1 cellular context compared by ENCODE assay signal in the genomic region with DNA sequence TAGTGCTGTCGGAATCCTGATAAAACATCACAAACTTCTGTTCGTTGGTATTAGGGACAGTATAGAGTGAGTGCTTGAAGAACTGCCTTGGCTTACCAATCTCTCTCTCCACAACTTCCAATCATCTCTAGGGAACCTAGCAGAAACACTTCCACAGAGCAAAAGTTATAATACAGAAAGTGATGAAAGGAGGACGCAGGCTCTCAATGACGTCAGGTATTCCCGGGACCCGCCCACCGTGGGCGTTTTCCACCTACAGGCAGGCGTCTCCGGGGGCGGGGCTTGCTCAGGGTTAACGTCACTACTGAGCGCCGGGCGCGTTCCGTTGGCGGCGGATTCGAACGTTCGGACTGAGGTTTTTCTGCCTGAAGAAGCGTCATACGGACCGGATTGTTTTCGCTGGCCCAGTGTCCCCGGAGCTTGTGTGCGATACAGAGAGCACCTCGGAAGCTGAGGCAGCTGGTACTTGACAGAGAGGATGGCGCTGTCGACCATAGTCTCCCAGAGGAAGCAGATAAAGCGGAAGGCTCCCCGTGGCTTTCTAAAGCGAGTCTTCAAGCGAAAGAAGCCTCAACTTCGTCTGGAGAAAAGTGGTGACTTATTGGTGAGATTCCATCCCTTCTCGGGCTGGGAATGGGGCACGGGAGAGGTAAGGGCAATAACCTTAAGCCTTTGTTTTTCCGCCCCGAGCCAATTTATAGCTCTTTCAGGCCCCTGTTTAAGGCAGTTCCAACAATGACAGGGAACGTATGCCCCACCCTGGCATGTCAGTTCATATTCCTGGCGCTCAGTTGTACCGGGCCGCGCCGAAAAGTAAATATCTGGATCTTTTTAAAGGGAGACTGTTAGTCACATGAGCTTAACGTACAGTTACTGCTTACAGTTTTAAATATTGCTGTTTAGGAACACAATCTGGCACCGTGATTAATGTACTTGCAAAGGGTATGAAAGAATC.
TF ChIP-seq lines count a peak whose summit lies in the region.

TSS of gene CENPW (plus strand) at position 320 of the 955 bp plus-strand sequence. CDS start at position 479, 159 bp downstream.

TF ChIP-seq in GM12878, 131 proteins besides CTCF, POLR2A, EP300 and RAD21 (continued from another document and continues in another):
- TF ChIP-seq MYB (IDR thresholded peaks at IDR 0.05; ENCODE audit: borderline replicate concordance, low read depth, low read length) (0 out of 2 replicates have a peak, but pooled peaks have one; percentile 57), KDM1A (IDR thresholded peaks at IDR 0.05; ENCODE audit: borderline replicate concordance) (no peak), POU2F2 (IDR thresholded peaks at IDR 0.05; ENCODE audit: borderline replicate concordance, low read depth, low read length) (peak; percentile 59; the same call in 1 of the 3 replicates), ATF3 (IDR thresholded peaks at IDR 0.05; ENCODE audit: borderline replicate concordance, extremely low read depth, low read depth, low read length) (peak; percentile 82), YY1 (IDR thresholded peaks at IDR 0.05; ENCODE audit: low read depth, low read length) (peak; percentile 45), CBX3 (IDR thresholded peaks at IDR 0.05; ENCODE audit: borderline replicate concordance, low read depth) (no peak), PAX5 (IDR thresholded peaks at IDR 0.05; ENCODE audit: borderline replicate concordance, low read depth, low read length) (peak; percentile 49; the same call in 1 of the 2 replicates), NRF1 (conservative IDR thresholded peaks at IDR 0.05; ENCODE audit: low read depth, low read length) (no peak), ZNF384 (IDR thresholded peaks at IDR 0.05; ENCODE audit: borderline replicate concordance, low read depth, low read length) (no peak), CBFB (IDR thresholded peaks at IDR 0.05; ENCODE audit: low read depth) (no peak), STAT3 (IDR thresholded peaks at IDR 0.05; ENCODE audit: low read depth, low read length) (no peak), BCL11A (IDR thresholded peaks at IDR 0.05; ENCODE audit: low read depth, low read length) (no peak), POLR2AphosphoS5 (IDR thresholded peaks at IDR 0.05; ENCODE audit: low read length) (peak; percentile 60; the same call in 1 of the 2 replicates), PBX3 (IDR thresholded peaks at IDR 0.05; ENCODE audit: insufficient replicate concordance, low read depth, low read length) (no peak), SMC3 (IDR thresholded peaks at IDR 0.05; ENCODE audit: borderline replicate concordance, low read length) (no peak), SP1 (IDR thresholded peaks at IDR 0.05; ENCODE audit: low read depth, low read length) (peak; percentile 77), PAX8 (IDR thresholded peaks at IDR 0.05) (no peak), TCF3 (IDR thresholded peaks at IDR 0.05; ENCODE audit: borderline replicate concordance, insufficient read depth, low read depth, low read length) (no peak)
- TF ChIP-seq, protein P1, sequence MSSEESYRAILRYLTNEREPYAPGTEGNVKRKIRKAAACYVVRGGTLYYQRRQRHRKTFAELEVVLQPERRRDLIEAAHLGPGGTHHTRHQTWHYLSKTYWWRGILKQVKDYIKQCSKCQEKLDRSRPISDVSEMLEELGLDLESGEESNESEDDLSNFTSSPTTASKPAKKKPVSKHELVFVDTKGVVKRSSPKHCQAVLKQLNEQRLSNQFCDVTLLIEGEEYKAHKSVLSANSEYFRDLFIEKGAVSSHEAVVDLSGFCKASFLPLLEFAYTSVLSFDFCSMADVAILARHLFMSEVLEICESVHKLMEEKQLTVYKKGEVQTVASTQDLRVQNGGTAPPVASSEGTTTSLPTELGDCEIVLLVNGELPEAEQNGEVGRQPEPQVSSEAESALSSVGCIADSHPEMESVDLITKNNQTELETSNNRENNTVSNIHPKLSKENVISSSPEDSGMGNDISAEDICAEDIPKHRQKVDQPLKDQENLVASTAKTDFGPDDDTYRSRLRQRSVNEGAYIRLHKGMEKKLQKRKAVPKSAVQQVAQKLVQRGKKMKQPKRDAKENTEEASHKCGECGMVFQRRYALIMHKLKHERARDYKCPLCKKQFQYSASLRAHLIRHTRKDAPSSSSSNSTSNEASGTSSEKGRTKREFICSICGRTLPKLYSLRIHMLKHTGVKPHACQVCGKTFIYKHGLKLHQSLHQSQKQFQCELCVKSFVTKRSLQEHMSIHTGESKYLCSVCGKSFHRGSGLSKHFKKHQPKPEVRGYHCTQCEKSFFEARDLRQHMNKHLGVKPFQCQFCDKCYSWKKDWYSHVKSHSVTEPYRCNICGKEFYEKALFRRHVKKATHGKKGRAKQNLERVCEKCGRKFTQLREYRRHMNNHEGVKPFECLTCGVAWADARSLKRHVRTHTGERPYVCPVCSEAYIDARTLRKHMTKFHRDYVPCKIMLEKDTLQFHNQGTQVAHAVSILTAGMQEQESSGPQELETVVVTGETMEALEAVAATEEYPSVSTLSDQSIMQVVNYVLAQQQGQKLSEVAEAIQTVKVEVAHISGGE (CRISPR knock-in tag; IDR thresholded peaks at IDR 0.05), result no peak
- TF ChIP-seq, protein P2, sequence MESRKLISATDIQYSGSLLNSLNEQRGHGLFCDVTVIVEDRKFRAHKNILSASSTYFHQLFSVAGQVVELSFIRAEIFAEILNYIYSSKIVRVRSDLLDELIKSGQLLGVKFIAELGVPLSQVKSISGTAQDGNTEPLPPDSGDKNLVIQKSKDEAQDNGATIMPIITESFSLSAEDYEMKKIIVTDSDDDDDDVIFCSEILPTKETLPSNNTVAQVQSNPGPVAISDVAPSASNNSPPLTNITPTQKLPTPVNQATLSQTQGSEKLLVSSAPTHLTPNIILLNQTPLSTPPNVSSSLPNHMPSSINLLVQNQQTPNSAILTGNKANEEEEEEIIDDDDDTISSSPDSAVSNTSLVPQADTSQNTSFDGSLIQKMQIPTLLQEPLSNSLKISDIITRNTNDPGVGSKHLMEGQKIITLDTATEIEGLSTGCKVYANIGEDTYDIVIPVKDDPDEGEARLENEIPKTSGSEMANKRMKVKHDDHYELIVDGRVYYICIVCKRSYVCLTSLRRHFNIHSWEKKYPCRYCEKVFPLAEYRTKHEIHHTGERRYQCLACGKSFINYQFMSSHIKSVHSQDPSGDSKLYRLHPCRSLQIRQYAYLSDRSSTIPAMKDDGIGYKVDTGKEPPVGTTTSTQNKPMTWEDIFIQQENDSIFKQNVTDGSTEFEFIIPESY (IDR thresholded peaks at IDR 0.05), result no peak
- TF ChIP-seq, protein P3, sequence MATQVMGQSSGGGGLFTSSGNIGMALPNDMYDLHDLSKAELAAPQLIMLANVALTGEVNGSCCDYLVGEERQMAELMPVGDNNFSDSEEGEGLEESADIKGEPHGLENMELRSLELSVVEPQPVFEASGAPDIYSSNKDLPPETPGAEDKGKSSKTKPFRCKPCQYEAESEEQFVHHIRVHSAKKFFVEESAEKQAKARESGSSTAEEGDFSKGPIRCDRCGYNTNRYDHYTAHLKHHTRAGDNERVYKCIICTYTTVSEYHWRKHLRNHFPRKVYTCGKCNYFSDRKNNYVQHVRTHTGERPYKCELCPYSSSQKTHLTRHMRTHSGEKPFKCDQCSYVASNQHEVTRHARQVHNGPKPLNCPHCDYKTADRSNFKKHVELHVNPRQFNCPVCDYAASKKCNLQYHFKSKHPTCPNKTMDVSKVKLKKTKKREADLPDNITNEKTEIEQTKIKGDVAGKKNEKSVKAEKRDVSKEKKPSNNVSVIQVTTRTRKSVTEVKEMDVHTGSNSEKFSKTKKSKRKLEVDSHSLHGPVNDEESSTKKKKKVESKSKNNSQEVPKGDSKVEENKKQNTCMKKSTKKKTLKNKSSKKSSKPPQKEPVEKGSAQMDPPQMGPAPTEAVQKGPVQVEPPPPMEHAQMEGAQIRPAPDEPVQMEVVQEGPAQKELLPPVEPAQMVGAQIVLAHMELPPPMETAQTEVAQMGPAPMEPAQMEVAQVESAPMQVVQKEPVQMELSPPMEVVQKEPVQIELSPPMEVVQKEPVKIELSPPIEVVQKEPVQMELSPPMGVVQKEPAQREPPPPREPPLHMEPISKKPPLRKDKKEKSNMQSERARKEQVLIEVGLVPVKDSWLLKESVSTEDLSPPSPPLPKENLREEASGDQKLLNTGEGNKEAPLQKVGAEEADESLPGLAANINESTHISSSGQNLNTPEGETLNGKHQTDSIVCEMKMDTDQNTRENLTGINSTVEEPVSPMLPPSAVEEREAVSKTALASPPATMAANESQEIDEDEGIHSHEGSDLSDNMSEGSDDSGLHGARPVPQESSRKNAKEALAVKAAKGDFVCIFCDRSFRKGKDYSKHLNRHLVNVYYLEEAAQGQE (IDR thresholded peaks at IDR 0.05; ENCODE audit: low read depth, low read length), result no peak
- TF ChIP-seq, protein P4, sequence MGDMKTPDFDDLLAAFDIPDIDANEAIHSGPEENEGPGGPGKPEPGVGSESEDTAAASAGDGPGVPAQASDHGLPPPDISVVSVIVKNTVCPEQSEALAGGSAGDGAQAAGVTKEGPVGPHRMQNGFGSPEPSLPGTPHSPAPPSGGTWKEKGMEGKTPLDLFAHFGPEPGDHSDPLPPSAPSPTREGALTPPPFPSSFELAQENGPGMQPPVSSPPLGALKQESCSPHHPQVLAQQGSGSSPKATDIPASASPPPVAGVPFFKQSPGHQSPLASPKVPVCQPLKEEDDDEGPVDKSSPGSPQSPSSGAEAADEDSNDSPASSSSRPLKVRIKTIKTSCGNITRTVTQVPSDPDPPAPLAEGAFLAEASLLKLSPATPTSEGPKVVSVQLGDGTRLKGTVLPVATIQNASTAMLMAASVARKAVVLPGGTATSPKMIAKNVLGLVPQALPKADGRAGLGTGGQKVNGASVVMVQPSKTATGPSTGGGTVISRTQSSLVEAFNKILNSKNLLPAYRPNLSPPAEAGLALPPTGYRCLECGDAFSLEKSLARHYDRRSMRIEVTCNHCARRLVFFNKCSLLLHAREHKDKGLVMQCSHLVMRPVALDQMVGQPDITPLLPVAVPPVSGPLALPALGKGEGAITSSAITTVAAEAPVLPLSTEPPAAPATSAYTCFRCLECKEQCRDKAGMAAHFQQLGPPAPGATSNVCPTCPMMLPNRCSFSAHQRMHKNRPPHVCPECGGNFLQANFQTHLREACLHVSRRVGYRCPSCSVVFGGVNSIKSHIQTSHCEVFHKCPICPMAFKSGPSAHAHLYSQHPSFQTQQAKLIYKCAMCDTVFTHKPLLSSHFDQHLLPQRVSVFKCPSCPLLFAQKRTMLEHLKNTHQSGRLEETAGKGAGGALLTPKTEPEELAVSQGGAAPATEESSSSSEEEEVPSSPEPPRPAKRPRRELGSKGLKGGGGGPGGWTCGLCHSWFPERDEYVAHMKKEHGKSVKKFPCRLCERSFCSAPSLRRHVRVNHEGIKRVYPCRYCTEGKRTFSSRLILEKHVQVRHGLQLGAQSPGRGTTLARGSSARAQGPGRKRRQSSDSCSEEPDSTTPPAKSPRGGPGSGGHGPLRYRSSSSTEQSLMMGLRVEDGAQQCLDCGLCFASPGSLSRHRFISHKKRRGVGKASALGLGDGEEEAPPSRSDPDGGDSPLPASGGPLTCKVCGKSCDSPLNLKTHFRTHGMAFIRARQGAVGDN (IDR thresholded peaks at IDR 0.05), result no peak
- TF ChIP-seq, protein P5, sequence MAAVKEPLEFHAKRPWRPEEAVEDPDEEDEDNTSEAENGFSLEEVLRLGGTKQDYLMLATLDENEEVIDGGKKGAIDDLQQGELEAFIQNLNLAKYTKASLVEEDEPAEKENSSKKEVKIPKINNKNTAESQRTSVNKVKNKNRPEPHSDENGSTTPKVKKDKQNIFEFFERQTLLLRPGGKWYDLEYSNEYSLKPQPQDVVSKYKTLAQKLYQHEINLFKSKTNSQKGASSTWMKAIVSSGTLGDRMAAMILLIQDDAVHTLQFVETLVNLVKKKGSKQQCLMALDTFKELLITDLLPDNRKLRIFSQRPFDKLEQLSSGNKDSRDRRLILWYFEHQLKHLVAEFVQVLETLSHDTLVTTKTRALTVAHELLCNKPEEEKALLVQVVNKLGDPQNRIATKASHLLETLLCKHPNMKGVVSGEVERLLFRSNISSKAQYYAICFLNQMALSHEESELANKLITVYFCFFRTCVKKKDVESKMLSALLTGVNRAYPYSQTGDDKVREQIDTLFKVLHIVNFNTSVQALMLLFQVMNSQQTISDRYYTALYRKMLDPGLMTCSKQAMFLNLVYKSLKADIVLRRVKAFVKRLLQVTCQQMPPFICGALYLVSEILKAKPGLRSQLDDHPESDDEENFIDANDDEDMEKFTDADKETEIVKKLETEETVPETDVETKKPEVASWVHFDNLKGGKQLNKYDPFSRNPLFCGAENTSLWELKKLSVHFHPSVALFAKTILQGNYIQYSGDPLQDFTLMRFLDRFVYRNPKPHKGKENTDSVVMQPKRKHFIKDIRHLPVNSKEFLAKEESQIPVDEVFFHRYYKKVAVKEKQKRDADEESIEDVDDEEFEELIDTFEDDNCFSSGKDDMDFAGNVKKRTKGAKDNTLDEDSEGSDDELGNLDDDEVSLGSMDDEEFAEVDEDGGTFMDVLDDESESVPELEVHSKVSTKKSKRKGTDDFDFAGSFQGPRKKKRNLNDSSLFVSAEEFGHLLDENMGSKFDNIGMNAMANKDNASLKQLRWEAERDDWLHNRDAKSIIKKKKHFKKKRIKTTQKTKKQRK (IDR thresholded peaks at IDR 0.05; ENCODE audit: low read depth, low read length), result no peak
- TF ChIP-seq, protein P6, sequence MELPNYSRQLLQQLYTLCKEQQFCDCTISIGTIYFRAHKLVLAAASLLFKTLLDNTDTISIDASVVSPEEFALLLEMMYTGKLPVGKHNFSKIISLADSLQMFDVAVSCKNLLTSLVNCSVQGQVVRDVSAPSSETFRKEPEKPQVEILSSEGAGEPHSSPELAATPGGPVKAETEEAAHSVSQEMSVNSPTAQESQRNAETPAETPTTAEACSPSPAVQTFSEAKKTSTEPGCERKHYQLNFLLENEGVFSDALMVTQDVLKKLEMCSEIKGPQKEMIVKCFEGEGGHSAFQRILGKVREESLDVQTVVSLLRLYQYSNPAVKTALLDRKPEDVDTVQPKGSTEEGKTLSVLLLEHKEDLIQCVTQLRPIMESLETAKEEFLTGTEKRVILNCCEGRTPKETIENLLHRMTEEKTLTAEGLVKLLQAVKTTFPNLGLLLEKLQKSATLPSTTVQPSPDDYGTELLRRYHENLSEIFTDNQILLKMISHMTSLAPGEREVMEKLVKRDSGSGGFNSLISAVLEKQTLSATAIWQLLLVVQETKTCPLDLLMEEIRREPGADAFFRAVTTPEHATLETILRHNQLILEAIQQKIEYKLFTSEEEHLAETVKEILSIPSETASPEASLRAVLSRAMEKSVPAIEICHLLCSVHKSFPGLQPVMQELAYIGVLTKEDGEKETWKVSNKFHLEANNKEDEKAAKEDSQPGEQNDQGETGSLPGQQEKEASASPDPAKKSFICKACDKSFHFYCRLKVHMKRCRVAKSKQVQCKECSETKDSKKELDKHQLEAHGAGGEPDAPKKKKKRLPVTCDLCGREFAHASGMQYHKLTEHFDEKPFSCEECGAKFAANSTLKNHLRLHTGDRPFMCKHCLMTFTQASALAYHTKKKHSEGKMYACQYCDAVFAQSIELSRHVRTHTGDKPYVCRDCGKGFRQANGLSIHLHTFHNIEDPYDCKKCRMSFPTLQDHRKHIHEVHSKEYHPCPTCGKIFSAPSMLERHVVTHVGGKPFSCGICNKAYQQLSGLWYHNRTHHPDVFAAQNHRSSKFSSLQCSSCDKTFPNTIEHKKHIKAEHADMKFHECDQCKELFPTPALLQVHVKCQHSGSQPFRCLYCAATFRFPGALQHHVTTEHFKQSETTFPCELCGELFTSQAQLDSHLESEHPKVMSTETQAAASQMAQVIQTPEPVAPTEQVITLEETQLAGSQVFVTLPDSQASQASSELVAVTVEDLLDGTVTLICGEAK (IDR thresholded peaks at IDR 0.05; ENCODE audit: borderline replicate concordance), result no peak
